In the genomic region with DNA sequence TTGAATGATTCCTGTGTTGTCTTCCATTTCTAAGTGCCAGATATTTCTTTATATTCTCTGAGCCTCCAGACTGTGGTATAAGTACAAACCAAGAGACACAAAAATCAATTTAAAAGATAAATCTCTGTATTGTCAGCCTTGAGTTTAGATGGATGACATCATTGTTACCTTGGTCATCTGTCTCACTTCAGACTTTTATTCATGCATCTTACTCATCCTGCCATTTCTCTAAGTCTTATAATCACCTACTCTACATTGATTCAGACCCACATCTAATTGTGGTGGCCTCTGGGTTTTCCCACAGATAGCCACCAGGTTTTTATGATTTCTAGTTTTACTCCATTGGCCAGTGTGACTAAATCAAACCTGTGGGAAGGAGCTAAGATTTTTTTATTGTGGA, we compare ENCODE assay signal across 21 cellular contexts. TPM values are rescaled to one million over a fixed set of nuclear protein-coding genes. Genes with fewer than 3 reads are reported as not detected.
A peak's percentile ranks its signal among the peaks of the same experiment; 100 is the strongest.
DNase-seq lines count a peak whose midpoint lies in the region; ATAC-seq, FAIRE-seq and TF ChIP-seq lines count a peak whose summit lies in the region.
"Had no signal": no experiment of that assay in that cellular context is flagged by ENCODE, and none has a peak within 500 bp of the region (broad histone marks: within the 10 kb centered on the region; RNA-seq: fewer than 3 reads in every experiment).

No MANE protein-coding gene starts in this region.

- no peak for ATAC-seq in HepG2
- ATAC-seq in right lobe of liver, result no peak
- ATAC-seq in HG03432 (IDR thresholded peaks at IDR 0.05; ENCODE audit: unreplicated experiment), result peak; percentile 44
- ATAC-seq: K562 had no signal

- TF ChIP-seq POLR2A in HepG2 (IDR thresholded peaks at IDR 0.05; ENCODE audit: insufficient read depth in 1 of 2, low read depth in 2 of 2, low read length in 2 of 2) (no peak), right lobe of liver (IDR thresholded peaks at IDR 0.05) (no peak)

- no peaks in the 10 kb centered on the region for H3K79me2 ChIP-seq in HepG2 (ENCODE audit: insufficient read depth, low read length)

- no peak for TF ChIP-seq RAD21 in HepG2 (CRISPR knock-in tag; IDR thresholded peaks at IDR 0.05)

- no peak for FAIRE-seq in HepG2 (lab: Jason Lieb, UNC)
- FAIRE-seq in bronchial epithelial cell (lab: Jason Lieb, UNC), result no peak
- FAIRE-seq in urothelium cell line (lab: Jason Lieb, UNC), result no peak
- FAIRE-seq: A204.1, K562 had no signal

- H3K4me3 ChIP-seq in HepG2 (replicated peaks in 1 of 3; ENCODE audit: insufficient read depth in 1 of 3, low read depth in 2 of 3, low read length in 3 of 3) (no peak overlapping the region), right lobe of liver (no peak overlapping the region), bronchial epithelial cell (ENCODE audit: low read depth, low read length) (no peak overlapping the region)
- H3K4me3 ChIP-seq: K562, Peyer's patch had no signal

- H3K9me3 ChIP-seq in HepG2 (ENCODE audit: low read length) (no peaks in the 10 kb centered on the region), right lobe of liver (no peaks in the 10 kb centered on the region)
- H3K9me3 ChIP-seq: Peyer's patch had no signal

- no peak for TF ChIP-seq CTCF in HepG2 (CRISPR knock-in tag; IDR thresholded peaks at IDR 0.05)
- no peak for TF ChIP-seq CTCF in right lobe of liver (IDR thresholded peaks at IDR 0.05)
- no peak for TF ChIP-seq CTCF in bronchial epithelial cell (IDR thresholded peaks at IDR 0.05; ENCODE audit: insufficient read depth, low read length, severe bottlenecking)

- H3K4me1 ChIP-seq in HepG2 (ENCODE audit: insufficient read depth, low read length) (peaks cover 8% of the 10 kb centered on the region; the same call in 1 of the 2 replicates), right lobe of liver (no peaks in the 10 kb centered on the region)
- H3K4me1 ChIP-seq: Peyer's patch had no signal

- H4K20me1 ChIP-seq in HepG2 (ENCODE audit: insufficient read depth, low read length), result no peaks in the 10 kb centered on the region

- CTCF ChIA-PET in HepG2 (lab: Yijun Ruan, JAX; ENCODE audit: low intra/inter-chr PET ratio, low total read pairs), result no interaction called here

- TF ChIP-seq EP300 in HepG2 (IDR thresholded peaks at IDR 0.05; ENCODE audit: low read depth in 2 of 2, low read length in 2 of 2), result no peak
- TF ChIP-seq EP300 in HepG2 (CRISPR knock-in tag; IDR thresholded peaks at IDR 0.05; ENCODE audit: borderline replicate concordance), result no peak

- no peak for DNase-seq in HepG2 (ENCODE audit: low spot score)
- DNase-seq in right lobe of liver, result no peak
- peak; percentile 24 for DNase-seq in bronchial epithelial cell (ENCODE audit: low read depth)
- no peak for DNase-seq in T1000 (lab: John Stamatoyannopoulos, UW)
- DNase-seq in NCI-H128 (lab: John Stamatoyannopoulos, UW; ENCODE audit: unreplicated experiment), result no peak
- DNase-seq in urothelium cell line (ENCODE audit: low spot score), result no peak
- no peak for DNase-seq in HCEC 1CT
- DNase-seq: C1 segment of cervical spinal cord, GDM1, H7, NCI-H1048, NCI-H1694, NCI-H2107, NCI-H446 treated with DMSO at 0.1 percent for 48 hours, NCI-H82, Peyer's patch, SHP77 treated with DMSO at 0.1 percent for 48 hours had no signal

- no peak overlapping the region for H3K9ac ChIP-seq in HepG2 (ENCODE audit: insufficient read depth, low read depth, low read length)

- no peaks in the 10 kb centered on the region for H3K36me3 ChIP-seq in HepG2 (replicated peaks in 1 of 2; ENCODE audit: control insufficient read depth in 1 of 2, insufficient read depth in 2 of 2, low read length in 2 of 2)
- H3K36me3 ChIP-seq in right lobe of liver, result no peaks in the 10 kb centered on the region
- no peaks in the 10 kb centered on the region for H3K36me3 ChIP-seq in bronchial epithelial cell (ENCODE audit: control insufficient read depth, insufficient read depth, low read length)
- H3K36me3 ChIP-seq: Peyer's patch had no signal

- intact Hi-C loops in HepG2 (cut with micrococcal nuclease; ENCODE audit: unreplicated experiment), result no loop called here
- intact Hi-C loops in right lobe of liver (cut with DNase I), result no loop called here

- H3K4me2 ChIP-seq in HepG2 (ENCODE audit: low read depth, low read length), result no peak overlapping the region

- POLR2A ChIA-PET in HepG2 (lab: Yijun Ruan, JAX), result no interaction called here

- H3K27ac ChIP-seq in HepG2 (ENCODE audit: extremely low read length, insufficient read depth, low read length), result no peak overlapping the region
- no peak overlapping the region for H3K27ac ChIP-seq in right lobe of liver
- H3K27ac ChIP-seq: HL-60, Peyer's patch had no signal

- no peak overlapping the region for H2AFZ ChIP-seq in HepG2 (ENCODE audit: low read length)

- in situ Hi-C loops in HepG2 (cut with HindIII; ENCODE audit: extremely low pct_ligation_motif_present, low pct_unique_long_range_greater_than_20kb), result no loop called here

- H3K27me3 ChIP-seq in HepG2 (ENCODE audit: control insufficient read depth in 1 of 2, insufficient read depth in 2 of 2, low read length in 2 of 2), result no peaks in the 10 kb centered on the region
- no peaks in the 10 kb centered on the region for H3K27me3 ChIP-seq in right lobe of liver
- H3K27me3 ChIP-seq in bronchial epithelial cell (ENCODE audit: control insufficient read depth, insufficient read depth, low read length), result no peaks in the 10 kb centered on the region
- H3K27me3 ChIP-seq: Peyer's patch had no signal

- BruUV-seq in HepG2 (replicated peaks; lab: Mats Ljungman, UMichigan), result no TSS peak

TF ChIP-seq in HepG2, 621 proteins besides CTCF, POLR2A, EP300 and RAD21:
- TF ChIP-seq ATF7 (IDR thresholded peaks at IDR 0.05) (peak; percentile 83), ATF7 (CRISPR knock-in tag; IDR thresholded peaks at IDR 0.05) (no peak), KDM2A (CRISPR knock-in tag; IDR thresholded peaks at IDR 0.05; ENCODE audit: borderline replicate concordance, low read depth) (no peak), JUND (CRISPR knock-in tag; IDR thresholded peaks at IDR 0.05) (no peak)
TF ChIP-seq in HepG2: peak in this region for 1.

RNA-seq across cellular contexts. Expression of gene HDAC9, which starts 26.8 kb away (rescaled TPM):
- total RNA-seq in HepG2 (2016; rRNA removed; fragmentation: Illumina TruSeq; extraction: Trizol) (0.06 and 0.07 TPM in 2 replicates), right lobe of liver (1 to 10 TPM; 1.0 to 4.1 (median 2.5) TPM), bronchial epithelial cell (12.1 and 18.9 TPM in 2 replicates)
- not detected in 2 replicates for total RNA-seq in HepG2 (2016; cell fraction: cytosol; rRNA removed; fragmentation: Illumina TruSeq; extraction: Trizol; ENCODE audit: low read depth)
- 0.12 and 0.15 TPM in 2 replicates for total RNA-seq in HepG2 (2016; cell fraction: insoluble cytoplasmic fraction; rRNA removed; fragmentation: Illumina TruSeq; extraction: Trizol)
- 0.03 and 0.10 TPM in 2 replicates for total RNA-seq in HepG2 (2016; cell fraction: membrane; rRNA removed; fragmentation: Illumina TruSeq; extraction: Trizol)
- not detected in 2 replicates for total RNA-seq in HepG2 (2016; cell fraction: nucleus; rRNA removed; fragmentation: Illumina TruSeq; extraction: Trizol)
- 0.05 and 0.09 TPM in 2 replicates for polyA plus RNA-seq in HepG2 (2011; rRNA removed)
- 0.04 TPM in 1 of 2 replicates, not detected in the other for polyA plus RNA-seq in HepG2 (2011; cell fraction: cytosol; rRNA removed)
- 0.07 and 0.10 TPM in 2 replicates for polyA plus RNA-seq in HepG2 (2011; cell fraction: nucleus; rRNA removed)
- not detected in 2 replicates for polyA plus RNA-seq in HepG2 (2012)
- polyA plus RNA-seq in HepG2 (2016; cell fraction: cytosol; fragmentation: Illumina TruSeq; extraction: Trizol; ENCODE audit: low read depth), result not detected in 2 replicates
- polyA plus RNA-seq in HepG2 (2016; cell fraction: insoluble cytoplasmic fraction; fragmentation: Illumina TruSeq; extraction: Trizol; ENCODE audit: low read depth), result 0.11 and 0.14 TPM in 2 replicates
- not detected in 2 replicates for polyA plus RNA-seq in HepG2 (2016; cell fraction: membrane; fragmentation: Illumina TruSeq; extraction: Trizol; ENCODE audit: low read depth)
- not detected in 2 replicates for polyA plus RNA-seq in HepG2 (2016; cell fraction: nucleus; fragmentation: Illumina TruSeq; extraction: Trizol; ENCODE audit: insufficient read depth, low read depth)
- 1.6 TPM in 1 of 2 replicates, not detected in the other for polyA minus RNA-seq in HepG2 (2011; rRNA and poly(A)+ RNA removed; ENCODE audit: low replicate concordance)
- polyA minus RNA-seq in HepG2 (2011; cell fraction: cytosol; rRNA and poly(A)+ RNA removed), result not detected in 2 replicates
- 0.25 and 0.64 TPM in 2 replicates for polyA minus RNA-seq in HepG2 (2011; cell fraction: nucleus; rRNA and poly(A)+ RNA removed)
